In the genomic region with DNA sequence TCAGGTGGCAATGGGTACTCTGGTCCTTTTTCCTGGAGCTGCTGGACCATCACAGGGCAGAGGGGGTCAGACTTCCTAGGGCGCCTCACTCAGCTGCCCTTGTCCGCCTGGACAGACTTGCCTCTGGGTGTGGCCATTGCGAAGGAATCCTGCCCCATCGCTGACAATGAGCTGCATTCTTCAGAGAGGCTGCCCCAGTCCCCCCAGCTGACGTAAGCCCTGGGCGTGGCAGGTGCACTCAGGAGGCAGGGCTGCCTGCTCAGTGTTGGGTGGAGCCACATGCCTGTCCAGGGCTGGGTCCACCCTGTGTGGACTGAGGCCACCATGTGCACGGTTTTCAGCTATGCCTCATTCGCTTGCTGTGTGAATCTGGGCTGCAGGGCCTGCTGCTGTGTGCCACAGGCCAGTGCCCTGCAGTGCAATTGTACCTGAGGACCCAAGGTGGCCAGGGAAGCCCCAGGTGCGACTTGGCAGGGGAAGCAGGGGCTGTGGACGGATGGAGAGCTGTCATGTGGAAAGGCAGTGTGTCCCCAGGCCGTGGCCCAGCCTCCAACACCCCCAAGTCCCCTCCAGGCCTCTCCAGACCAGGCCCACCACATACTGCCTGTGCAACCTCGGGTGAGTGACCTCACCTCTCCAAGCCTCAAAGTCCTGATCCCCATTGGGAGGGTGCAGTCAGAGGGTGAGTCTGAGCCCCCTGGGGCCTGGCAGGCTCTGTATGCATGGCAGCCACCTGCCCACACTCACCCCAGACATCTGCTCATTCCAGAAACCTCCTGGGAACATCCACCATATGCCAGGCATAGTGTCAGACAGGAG, we compare ENCODE assay signal across 7 cellular contexts. TPM values are rescaled to one million over a fixed set of nuclear protein-coding genes. Genes with fewer than 3 reads are reported as not detected.
DNase-seq lines count a peak whose midpoint lies in the region; ATAC-seq and TF ChIP-seq lines count a peak whose summit lies in the region.

No MANE protein-coding gene starts in this region.

- peak; percentile 91 for TF ChIP-seq EP300 in Ishikawa (IDR thresholded peaks at IDR 0.05; ENCODE audit: borderline replicate concordance)

- no peak for ATAC-seq in HG03135 (IDR thresholded peaks at IDR 0.05; ENCODE audit: unreplicated experiment)

- WGBS in testis, 2 donors: 76 to 87% methylated on average over 5 to 12 of the region's 12 CpGs

- H3K36me3 ChIP-seq in iPS-20b (ENCODE audit: insufficient read depth, low read depth, low read length) (no peaks in the 10 kb centered on the region), testis (ENCODE audit: low read depth, missing control alignments) (no peaks in the 10 kb centered on the region)

- TF ChIP-seq CTCF in testis (IDR thresholded peaks at IDR 0.05) (no peak), coronary artery (IDR thresholded peaks at IDR 0.05) (no peak)

- H3K4me1 ChIP-seq in iPS-20b (ENCODE audit: insufficient read depth, low read length) (peaks cover 12% of the 10 kb centered on the region), testis (peaks cover 8% of the 10 kb centered on the region)

- no peaks in the 10 kb centered on the region for H3K27me3 ChIP-seq in iPS-20b (ENCODE audit: insufficient read depth, low read length)
- no peaks in the 10 kb centered on the region for H3K27me3 ChIP-seq in testis

- peak; percentile 64 for DNase-seq in amniotic epithelial cell (ENCODE audit: low read depth)
- DNase-seq in testis: peak; percentile 89
- no peak for DNase-seq in coronary artery (ENCODE audit: low spot score)
- DNase-seq in NCI-H2029 treated with DMSO at 0.1 percent for 48 hours (lab: John Stamatoyannopoulos, UW): no peak

- TF ChIP-seq RAD21 in Ishikawa (IDR thresholded peaks at IDR 0.05; ENCODE audit: low read depth): peak; percentile 23; the same call in 1 of the 2 replicates

- H3K9ac ChIP-seq in iPS-20b (ENCODE audit: low read depth, low read length): peak overlapping the region; percentile 51; the same call in 1 of the 2 replicates

- peak overlapping the region; percentile 18; the same call in 1 of the 2 replicates for H3K4me3 ChIP-seq in iPS-20b (ENCODE audit: low read length)
- no peak overlapping the region for H3K4me3 ChIP-seq in testis
- H3K4me3 ChIP-seq in coronary artery: no peak overlapping the region

- intact Hi-C loops in testis (cut with DNase I; ENCODE audit: low total_unique reads): no loop called here

- no peak for TF ChIP-seq POLR2A in testis (IDR thresholded peaks at IDR 0.05)

- H3K9me3 ChIP-seq in iPS-20b (ENCODE audit: insufficient read depth, low read depth, low read length) (no peaks in the 10 kb centered on the region), testis (no peaks in the 10 kb centered on the region)

- H3K27ac ChIP-seq in iPS-20b (ENCODE audit: low read length) (peak overlapping the region; percentile 51), testis (no peak overlapping the region), coronary artery (no peak overlapping the region)

TF ChIP-seq in Ishikawa, 13 proteins besides CTCF, POLR2A, EP300 and RAD21:
- TF ChIP-seq, protein P1, sequence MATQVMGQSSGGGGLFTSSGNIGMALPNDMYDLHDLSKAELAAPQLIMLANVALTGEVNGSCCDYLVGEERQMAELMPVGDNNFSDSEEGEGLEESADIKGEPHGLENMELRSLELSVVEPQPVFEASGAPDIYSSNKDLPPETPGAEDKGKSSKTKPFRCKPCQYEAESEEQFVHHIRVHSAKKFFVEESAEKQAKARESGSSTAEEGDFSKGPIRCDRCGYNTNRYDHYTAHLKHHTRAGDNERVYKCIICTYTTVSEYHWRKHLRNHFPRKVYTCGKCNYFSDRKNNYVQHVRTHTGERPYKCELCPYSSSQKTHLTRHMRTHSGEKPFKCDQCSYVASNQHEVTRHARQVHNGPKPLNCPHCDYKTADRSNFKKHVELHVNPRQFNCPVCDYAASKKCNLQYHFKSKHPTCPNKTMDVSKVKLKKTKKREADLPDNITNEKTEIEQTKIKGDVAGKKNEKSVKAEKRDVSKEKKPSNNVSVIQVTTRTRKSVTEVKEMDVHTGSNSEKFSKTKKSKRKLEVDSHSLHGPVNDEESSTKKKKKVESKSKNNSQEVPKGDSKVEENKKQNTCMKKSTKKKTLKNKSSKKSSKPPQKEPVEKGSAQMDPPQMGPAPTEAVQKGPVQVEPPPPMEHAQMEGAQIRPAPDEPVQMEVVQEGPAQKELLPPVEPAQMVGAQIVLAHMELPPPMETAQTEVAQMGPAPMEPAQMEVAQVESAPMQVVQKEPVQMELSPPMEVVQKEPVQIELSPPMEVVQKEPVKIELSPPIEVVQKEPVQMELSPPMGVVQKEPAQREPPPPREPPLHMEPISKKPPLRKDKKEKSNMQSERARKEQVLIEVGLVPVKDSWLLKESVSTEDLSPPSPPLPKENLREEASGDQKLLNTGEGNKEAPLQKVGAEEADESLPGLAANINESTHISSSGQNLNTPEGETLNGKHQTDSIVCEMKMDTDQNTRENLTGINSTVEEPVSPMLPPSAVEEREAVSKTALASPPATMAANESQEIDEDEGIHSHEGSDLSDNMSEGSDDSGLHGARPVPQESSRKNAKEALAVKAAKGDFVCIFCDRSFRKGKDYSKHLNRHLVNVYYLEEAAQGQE (IDR thresholded peaks at IDR 0.05; ENCODE audit: low read depth): peak; percentile 73
- TF ChIP-seq FOXM1 (IDR thresholded peaks at IDR 0.05; ENCODE audit: borderline replicate concordance, low read depth) (peak; percentile 75), NFIC (IDR thresholded peaks at IDR 0.05) (peak; percentile 58), CEBPB (IDR thresholded peaks at IDR 0.05) (peak; percentile 48; the same call in 1 of the 2 replicates), CREB1 (IDR thresholded peaks at IDR 0.05; ENCODE audit: low read depth) (peak; percentile 61; the same call in 1 of the 2 replicates), ZBTB7A (IDR thresholded peaks at IDR 0.05; ENCODE audit: low read depth) (peak; percentile 79; the same call in 1 of the 2 replicates), YY1 (IDR thresholded peaks at IDR 0.05; ENCODE audit: low read depth) (peak; percentile 78), TAF1 (IDR thresholded peaks at IDR 0.05; ENCODE audit: low read depth) (0 out of 2 replicates have a peak, but pooled peaks have one; percentile 28), TCF12 (IDR thresholded peaks at IDR 0.05; ENCODE audit: low read depth) (peak; percentile 92), TEAD4 (IDR thresholded peaks at IDR 0.05) (peak; percentile 96), EGR1 (IDR thresholded peaks at IDR 0.05) (no peak; the same call in 1 of the 2 replicates)
- TF ChIP-seq, protein P2, sequence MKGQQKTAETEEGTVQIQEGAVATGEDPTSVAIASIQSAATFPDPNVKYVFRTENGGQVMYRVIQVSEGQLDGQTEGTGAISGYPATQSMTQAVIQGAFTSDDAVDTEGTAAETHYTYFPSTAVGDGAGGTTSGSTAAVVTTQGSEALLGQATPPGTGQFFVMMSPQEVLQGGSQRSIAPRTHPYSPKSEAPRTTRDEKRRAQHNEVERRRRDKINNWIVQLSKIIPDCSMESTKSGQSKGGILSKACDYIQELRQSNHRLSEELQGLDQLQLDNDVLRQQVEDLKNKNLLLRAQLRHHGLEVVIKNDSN (IDR thresholded peaks at IDR 0.05): peak; percentile 2
- TF ChIP-seq, protein P3, sequence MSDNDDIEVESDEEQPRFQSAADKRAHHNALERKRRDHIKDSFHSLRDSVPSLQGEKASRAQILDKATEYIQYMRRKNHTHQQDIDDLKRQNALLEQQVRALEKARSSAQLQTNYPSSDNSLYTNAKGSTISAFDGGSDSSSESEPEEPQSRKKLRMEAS (IDR thresholded peaks at IDR 0.05): peak; percentile 94

RNA-seq across cellular contexts. Expression of a gene that starts 14.0 kb away (rescaled TPM):
- 100 to 1,000 TPM; 304 to 337 TPM for total RNA-seq in testis
- polyA plus RNA-seq in testis (ENCODE audit: insufficient read depth, low read depth, low replicate concordance): 191 TPM

RNA-seq across cellular contexts. Expression of a gene that starts 56.4 kb away (rescaled TPM):
- not detected for total RNA-seq in testis
- 0.59 TPM for polyA plus RNA-seq in testis (ENCODE audit: insufficient read depth, low read depth, low replicate concordance)

Comparison
In these comparisons a context has a peak if more than half of its experiments do, and no peak if none do; other contexts are left out.
1. DNase-seq: peak in amniotic epithelial cell (single experiment) and testis (single experiment); none in coronary artery (single experiment) and NCI-H2029 treated with DMSO at 0.1 percent for 48 hours (single experiment).